Comparison of ENCODE assay signal across 8 cellular contexts in the genomic region with DNA sequence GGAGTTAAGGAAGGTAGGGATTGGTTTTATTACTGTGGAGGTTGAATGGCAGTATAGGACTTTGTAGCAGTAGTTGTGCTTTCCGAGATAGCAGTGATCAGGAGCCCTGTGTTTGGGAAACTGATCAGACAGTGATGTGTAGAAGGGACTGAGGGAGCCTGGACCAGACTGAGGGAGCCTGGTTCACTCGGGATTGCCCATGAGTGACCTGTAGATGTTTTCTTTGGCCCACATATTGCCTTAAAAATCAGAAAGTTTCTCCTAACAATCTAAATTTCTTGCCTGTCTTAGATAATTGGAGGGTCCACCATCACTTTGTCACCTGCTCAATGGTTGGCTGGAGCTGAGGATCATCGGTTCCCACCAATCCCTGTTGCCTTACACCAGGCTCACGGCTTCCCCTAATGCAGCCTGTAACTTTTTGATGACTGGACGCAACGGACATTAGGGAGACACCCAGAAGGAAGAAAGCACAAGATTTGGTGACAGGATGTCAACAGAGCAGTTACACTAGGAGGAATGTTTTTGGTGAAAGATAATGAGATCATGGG. TPM values are rescaled to one million over a fixed set of nuclear protein-coding genes. Genes with fewer than 3 reads are reported as not detected.
DNase-seq lines count a peak whose midpoint lies in the region; ATAC-seq lines count a peak whose summit lies in the region.

No MANE protein-coding gene starts in this region.

- H3K4me3 ChIP-seq in iPS-11a (ENCODE audit: low read depth, low read length) (peak overlapping the region; percentile 91), stomach smooth muscle (ENCODE audit: low read length in 2 of 2) (peak overlapping the region; percentile 87 to 92)

- intact Hi-C loops in activated CD4-positive, alpha-beta memory T cell treated with anti-CD3 and anti-CD28 coated beads for 36 hours (cut with micrococcal nuclease) = loop anchor here (1.0 to 10.0 kb wide), 6 partner anchors 15 to 822 kb away; partner anchors contain the start of genes MCM8 and TRMT6

- no peaks in the 10 kb centered on the region for H3K36me3 ChIP-seq in stomach smooth muscle (ENCODE audit: control insufficient read depth in 2 of 2, insufficient read depth in 2 of 2, low read length in 2 of 2)

- H3K27me3 Mint-ChIP-seq in activated CD4-positive, alpha-beta memory T cell treated with anti-CD3 and anti-CD28 coated beads for 36 hours = no peaks in the 10 kb centered on the region

- H3K27ac Mint-ChIP-seq in activated CD4-positive, alpha-beta memory T cell treated with anti-CD3 and anti-CD28 coated beads for 36 hours = peak overlapping the region; percentile 90

- H3K4me1 Mint-ChIP-seq in activated CD4-positive, alpha-beta memory T cell treated with anti-CD3 and anti-CD28 coated beads for 36 hours (ENCODE audit: low read depth) = peaks cover 33% of the 10 kb centered on the region

- H3K36me3 Mint-ChIP-seq in activated CD4-positive, alpha-beta memory T cell treated with anti-CD3 and anti-CD28 coated beads for 36 hours = peaks cover 6% of the 10 kb centered on the region

- H3K4me1 ChIP-seq in stomach smooth muscle (ENCODE audit: control insufficient read depth, insufficient read depth, low read length) = peaks cover 29% of the 10 kb centered on the region

- peak overlapping the region; percentile 82 to 86 for H3K9ac ChIP-seq in stomach smooth muscle (ENCODE audit: low read length in 2 of 2)

- H3K27ac ChIP-seq in stomach smooth muscle (ENCODE audit: low read length) = peak overlapping the region; percentile 90

- peak overlapping the region; percentile 86 for H3K4me3 Mint-ChIP-seq in activated CD4-positive, alpha-beta memory T cell treated with anti-CD3 and anti-CD28 coated beads for 36 hours

- no peaks in the 10 kb centered on the region for H3K9me3 Mint-ChIP-seq in activated CD4-positive, alpha-beta memory T cell treated with anti-CD3 and anti-CD28 coated beads for 36 hours

- DNase-seq in NCI-H510A treated with DMSO at 0.1 percent for 48 hours (lab: John Stamatoyannopoulos, UW) (peak; percentile 56), NCI-H510A (lab: John Stamatoyannopoulos, UW) (no peak)
- DNase-seq in activated CD4-positive, alpha-beta memory T cell treated with anti-CD3 and anti-CD28 coated beads for 36 hours = no peak
- DNase-seq in stimulated activated CD4-positive, alpha-beta T cell treated with anti-CD3 and anti-CD28 coated beads, Interleukin-2, amount 100 ng/mL, for 24 hours = no peak

- no peaks in the 10 kb centered on the region for H3K27me3 ChIP-seq in stomach smooth muscle (ENCODE audit: control insufficient read depth in 1 of 2, insufficient read depth in 2 of 2, low read length in 2 of 2)

- H3K9me3 ChIP-seq in stomach smooth muscle (ENCODE audit: control insufficient read depth in 2 of 2, low read length in 2 of 2) = no peaks in the 10 kb centered on the region

- POLR2A ChIA-PET in activated CD4-positive, alpha-beta memory T cell treated with anti-CD3 and anti-CD28 coated beads for 36 hours (lab: Charles Lee) = interaction anchor here (0.6 to 2.1 kb wide), 6 partner anchors 8 to 317 kb away, joined by 3 to 17 read pairs (median 7); partner anchors contain the start of gene PCNA

- CTCF ChIA-PET in activated CD4-positive, alpha-beta memory T cell treated with anti-CD3 and anti-CD28 coated beads for 36 hours (lab: Charles Lee) = interaction anchor here (0.9 to 6.0 kb wide), 13 partner anchors 14 to 176 kb away, joined by 3 to 208 read pairs (median 5); no protein-coding TSS in a partner anchor

- ATAC-seq in GM21576 (IDR thresholded peaks at IDR 0.05; ENCODE audit: unreplicated experiment) (no peak), HG03039 (IDR thresholded peaks at IDR 0.05; ENCODE audit: unreplicated experiment) (no peak)

RNA-seq across cellular contexts. Expression of gene CDS2, which starts 1.1 kb away (rescaled TPM):
- total RNA-seq in activated CD4-positive, alpha-beta memory T cell treated with anti-CD3 and anti-CD28 coated beads for 36 hours = 10 to 100 TPM; 46.5 to 47.4 TPM

RNA-seq across cellular contexts. Expression of gene PCNA, which starts 8.2 kb away (rescaled TPM):
- 100 to 1,000 TPM; 554 to 560 TPM for total RNA-seq in activated CD4-positive, alpha-beta memory T cell treated with anti-CD3 and anti-CD28 coated beads for 36 hours

RNA-seq across cellular contexts. Expression of gene TMEM230, which starts 15.1 kb away (rescaled TPM):
- total RNA-seq in activated CD4-positive, alpha-beta memory T cell treated with anti-CD3 and anti-CD28 coated beads for 36 hours = 10 to 100 TPM; 75.5 to 77.1 TPM
